1 cellular context compared by ENCODE assay signal in the genomic region with DNA sequence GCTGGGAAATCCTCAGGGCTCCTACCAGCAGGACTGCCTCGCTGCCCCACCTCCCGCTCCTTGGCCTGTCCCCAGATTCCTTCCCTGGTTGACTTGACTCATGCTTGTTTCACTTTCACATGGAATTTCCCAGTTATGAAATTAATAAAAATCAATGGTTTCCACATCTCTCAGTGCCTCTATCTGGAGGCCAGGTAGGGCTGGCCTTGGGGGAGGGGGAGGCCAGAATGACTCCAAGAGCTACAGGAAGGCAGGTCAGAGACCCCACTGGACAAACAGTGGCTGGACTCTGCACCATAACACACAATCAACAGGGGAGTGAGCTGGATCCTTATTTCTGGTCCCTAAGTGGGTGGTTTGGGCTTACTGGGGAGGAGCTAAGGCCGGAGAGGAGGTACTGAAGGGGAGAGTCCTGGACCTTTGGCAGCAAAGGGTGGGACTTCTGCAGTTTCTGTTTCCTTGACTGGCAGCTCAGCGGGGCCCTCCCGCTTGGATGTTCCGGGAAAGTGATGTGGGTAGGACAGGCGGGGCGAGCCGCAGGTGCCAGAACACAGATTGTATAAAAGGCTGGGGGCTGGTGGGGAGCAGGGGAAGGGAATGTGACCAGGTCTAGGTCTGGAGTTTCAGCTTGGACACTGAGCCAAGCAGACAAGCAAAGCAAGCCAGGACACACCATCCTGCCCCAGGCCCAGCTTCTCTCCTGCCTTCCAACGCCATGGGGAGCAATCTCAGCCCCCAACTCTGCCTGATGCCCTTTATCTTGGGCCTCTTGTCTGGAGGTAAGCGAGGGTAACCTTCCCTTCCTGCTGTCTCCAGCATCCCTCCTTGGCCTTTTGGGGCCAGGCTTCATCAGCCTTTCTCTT.
TF ChIP-seq lines count a peak whose summit lies in the region.

CFB (plus strand) TSS at position 589 of the 863 bp plus-strand sequence; CDS start at position 716, 127 bp downstream.

TF ChIP-seq in HepG2, 621 proteins besides CTCF, POLR2A, EP300 and RAD21 (continued from another document and continues in another):
- TF ChIP-seq, protein P1, sequence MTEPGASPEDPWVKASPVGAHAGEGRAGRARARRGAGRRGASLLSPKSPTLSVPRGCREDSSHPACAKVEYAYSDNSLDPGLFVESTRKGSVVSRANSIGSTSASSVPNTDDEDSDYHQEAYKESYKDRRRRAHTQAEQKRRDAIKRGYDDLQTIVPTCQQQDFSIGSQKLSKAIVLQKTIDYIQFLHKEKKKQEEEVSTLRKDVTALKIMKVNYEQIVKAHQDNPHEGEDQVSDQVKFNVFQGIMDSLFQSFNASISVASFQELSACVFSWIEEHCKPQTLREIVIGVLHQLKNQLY (CRISPR knock-in tag; IDR thresholded peaks at IDR 0.05): peak; percentile 64
- TF ChIP-seq ZC3H4 (CRISPR knock-in tag; IDR thresholded peaks at IDR 0.05; ENCODE audit: borderline replicate concordance) (peak; percentile 31; the same call in 1 of the 2 replicates), CBFB (CRISPR knock-in tag; IDR thresholded peaks at IDR 0.05) (peak; percentile 42), HINFP (CRISPR knock-in tag; IDR thresholded peaks at IDR 0.05; ENCODE audit: low read depth) (0 out of 2 replicates have a peak, but pooled peaks have one; percentile 23), ZNF362 (CRISPR knock-in tag; IDR thresholded peaks at IDR 0.05; ENCODE audit: borderline replicate concordance) (peak; percentile 62; the same call in 1 of the 2 replicates), ATF6 (CRISPR knock-in tag; conservative IDR thresholded peaks at IDR 0.05) (peak; percentile 62; the same call in 1 of the 2 replicates), ZZZ3 (CRISPR knock-in tag; IDR thresholded peaks at IDR 0.05; ENCODE audit: borderline replicate concordance) (no peak), ZNF563 (CRISPR knock-in tag; IDR thresholded peaks at IDR 0.05) (no peak), CBX1 (IDR thresholded peaks at IDR 0.05; ENCODE audit: low read depth) (peak; percentile 67), KDM3A (CRISPR knock-in tag; IDR thresholded peaks at IDR 0.05; ENCODE audit: low read depth) (peak; percentile 47; the same call in 1 of the 2 replicates), NFKB2 (CRISPR knock-in tag; IDR thresholded peaks at IDR 0.05; ENCODE audit: borderline replicate concordance) (peak; percentile 47), ZNF512 (CRISPR knock-in tag; IDR thresholded peaks at IDR 0.05) (no peak), TMF1 (CRISPR knock-in tag; IDR thresholded peaks at IDR 0.05; ENCODE audit: low read depth) (no peak), ZNF10 (CRISPR knock-in tag; IDR thresholded peaks at IDR 0.05; ENCODE audit: borderline replicate concordance, low read depth) (no peak), ZNF75D (CRISPR knock-in tag; IDR thresholded peaks at IDR 0.05; ENCODE audit: borderline replicate concordance) (no peak), AHR (CRISPR knock-in tag; IDR thresholded peaks at IDR 0.05) (no peak; the same call in 1 of the 2 replicates), ZNF282 (IDR thresholded peaks at IDR 0.05; ENCODE audit: partially characterized antibody) (no peak), ZBTB34 (CRISPR knock-in tag; IDR thresholded peaks at IDR 0.05) (no peak; the same call in 1 of the 2 replicates), ZNF503 (CRISPR knock-in tag; IDR thresholded peaks at IDR 0.05) (peak; percentile 77), ZBTB42 (CRISPR knock-in tag; IDR thresholded peaks at IDR 0.05) (peak; percentile 70; the same call in 1 of the 2 replicates), CHD4 (IDR thresholded peaks at IDR 0.05; ENCODE audit: borderline replicate concordance, low read length) (peak; percentile 91; the same call in 1 of the 2 replicates), GATAD2A (CRISPR knock-in tag; IDR thresholded peaks at IDR 0.05) (peak; percentile 97), HDAC1 (CRISPR knock-in tag; IDR thresholded peaks at IDR 0.05) (peak; percentile 87), TEAD2 (CRISPR knock-in tag; IDR thresholded peaks at IDR 0.05) (no peak), ZNF44 (CRISPR knock-in tag; IDR thresholded peaks at IDR 0.05) (no peak; the same call in 1 of the 2 replicates), POLR2AphosphoS5 (IDR thresholded peaks at IDR 0.05; ENCODE audit: low read depth, low read length) (peak; percentile 94), ZSCAN31 (CRISPR knock-in tag; IDR thresholded peaks at IDR 0.05; ENCODE audit: low read depth) (peak; percentile 91), NR1H2 (CRISPR knock-in tag; IDR thresholded peaks at IDR 0.05; ENCODE audit: borderline replicate concordance, low read depth) (no peak)
- TF ChIP-seq, protein P2, sequence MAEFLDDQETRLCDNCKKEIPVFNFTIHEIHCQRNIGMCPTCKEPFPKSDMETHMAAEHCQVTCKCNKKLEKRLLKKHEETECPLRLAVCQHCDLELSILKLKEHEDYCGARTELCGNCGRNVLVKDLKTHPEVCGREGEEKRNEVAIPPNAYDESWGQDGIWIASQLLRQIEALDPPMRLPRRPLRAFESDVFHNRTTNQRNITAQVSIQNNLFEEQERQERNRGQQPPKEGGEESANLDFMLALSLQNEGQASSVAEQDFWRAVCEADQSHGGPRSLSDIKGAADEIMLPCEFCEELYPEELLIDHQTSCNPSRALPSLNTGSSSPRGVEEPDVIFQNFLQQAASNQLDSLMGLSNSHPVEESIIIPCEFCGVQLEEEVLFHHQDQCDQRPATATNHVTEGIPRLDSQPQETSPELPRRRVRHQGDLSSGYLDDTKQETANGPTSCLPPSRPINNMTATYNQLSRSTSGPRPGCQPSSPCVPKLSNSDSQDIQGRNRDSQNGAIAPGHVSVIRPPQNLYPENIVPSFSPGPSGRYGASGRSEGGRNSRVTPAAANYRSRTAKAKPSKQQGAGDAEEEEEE (CRISPR knock-in tag; IDR thresholded peaks at IDR 0.05; ENCODE audit: borderline replicate concordance): 0 out of 2 replicates have a peak, but pooled peaks have one; percentile 79
- TF ChIP-seq, protein P3, sequence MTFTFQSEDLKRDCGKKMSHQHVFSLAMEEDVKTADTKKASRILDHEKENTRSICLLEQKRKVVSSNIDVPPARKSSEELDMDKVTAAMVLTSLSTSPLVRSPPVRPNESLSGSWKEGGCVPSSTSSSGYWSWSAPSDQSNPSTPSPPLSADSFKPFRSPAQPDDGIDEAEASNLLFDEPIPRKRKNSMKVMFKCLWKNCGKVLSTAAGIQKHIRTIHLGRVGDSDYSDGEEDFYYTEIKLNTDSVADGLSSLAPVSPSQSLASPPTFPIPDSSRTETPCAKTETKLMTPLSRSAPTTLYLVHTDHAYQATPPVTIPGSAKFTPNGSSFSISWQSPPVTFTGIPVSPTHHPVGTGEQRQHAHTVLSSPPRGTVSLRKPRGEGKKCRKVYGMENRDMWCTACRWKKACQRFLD (CRISPR knock-in tag; IDR thresholded peaks at IDR 0.05; ENCODE audit: borderline replicate concordance): peak; percentile 85; the same call in 1 of the 2 replicates
- TF ChIP-seq, protein P4, sequence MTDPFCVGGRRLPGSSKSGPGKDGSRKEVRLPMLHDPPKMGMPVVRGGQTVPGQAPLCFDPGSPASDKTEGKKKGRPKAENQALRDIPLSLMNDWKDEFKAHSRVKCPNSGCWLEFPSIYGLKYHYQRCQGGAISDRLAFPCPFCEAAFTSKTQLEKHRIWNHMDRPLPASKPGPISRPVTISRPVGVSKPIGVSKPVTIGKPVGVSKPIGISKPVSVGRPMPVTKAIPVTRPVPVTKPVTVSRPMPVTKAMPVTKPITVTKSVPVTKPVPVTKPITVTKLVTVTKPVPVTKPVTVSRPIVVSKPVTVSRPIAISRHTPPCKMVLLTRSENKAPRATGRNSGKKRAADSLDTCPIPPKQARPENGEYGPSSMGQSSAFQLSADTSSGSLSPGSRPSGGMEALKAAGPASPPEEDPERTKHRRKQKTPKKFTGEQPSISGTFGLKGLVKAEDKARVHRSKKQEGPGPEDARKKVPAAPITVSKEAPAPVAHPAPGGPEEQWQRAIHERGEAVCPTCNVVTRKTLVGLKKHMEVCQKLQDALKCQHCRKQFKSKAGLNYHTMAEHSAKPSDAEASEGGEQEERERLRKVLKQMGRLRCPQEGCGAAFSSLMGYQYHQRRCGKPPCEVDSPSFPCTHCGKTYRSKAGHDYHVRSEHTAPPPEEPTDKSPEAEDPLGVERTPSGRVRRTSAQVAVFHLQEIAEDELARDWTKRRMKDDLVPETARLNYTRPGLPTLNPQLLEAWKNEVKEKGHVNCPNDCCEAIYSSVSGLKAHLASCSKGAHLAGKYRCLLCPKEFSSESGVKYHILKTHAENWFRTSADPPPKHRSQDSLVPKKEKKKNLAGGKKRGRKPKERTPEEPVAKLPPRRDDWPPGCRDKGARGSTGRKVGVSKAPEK (CRISPR knock-in tag; IDR thresholded peaks at IDR 0.05; ENCODE audit: borderline replicate concordance): no peak
- TF ChIP-seq, protein P5, sequence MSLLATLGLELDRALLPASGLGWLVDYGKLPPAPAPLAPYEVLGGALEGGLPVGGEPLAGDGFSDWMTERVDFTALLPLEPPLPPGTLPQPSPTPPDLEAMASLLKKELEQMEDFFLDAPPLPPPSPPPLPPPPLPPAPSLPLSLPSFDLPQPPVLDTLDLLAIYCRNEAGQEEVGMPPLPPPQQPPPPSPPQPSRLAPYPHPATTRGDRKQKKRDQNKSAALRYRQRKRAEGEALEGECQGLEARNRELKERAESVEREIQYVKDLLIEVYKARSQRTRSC (CRISPR knock-in tag; IDR thresholded peaks at IDR 0.05; ENCODE audit: low read depth): no peak
